ENCODE assay signal across 1 cellular context in the genomic region with DNA sequence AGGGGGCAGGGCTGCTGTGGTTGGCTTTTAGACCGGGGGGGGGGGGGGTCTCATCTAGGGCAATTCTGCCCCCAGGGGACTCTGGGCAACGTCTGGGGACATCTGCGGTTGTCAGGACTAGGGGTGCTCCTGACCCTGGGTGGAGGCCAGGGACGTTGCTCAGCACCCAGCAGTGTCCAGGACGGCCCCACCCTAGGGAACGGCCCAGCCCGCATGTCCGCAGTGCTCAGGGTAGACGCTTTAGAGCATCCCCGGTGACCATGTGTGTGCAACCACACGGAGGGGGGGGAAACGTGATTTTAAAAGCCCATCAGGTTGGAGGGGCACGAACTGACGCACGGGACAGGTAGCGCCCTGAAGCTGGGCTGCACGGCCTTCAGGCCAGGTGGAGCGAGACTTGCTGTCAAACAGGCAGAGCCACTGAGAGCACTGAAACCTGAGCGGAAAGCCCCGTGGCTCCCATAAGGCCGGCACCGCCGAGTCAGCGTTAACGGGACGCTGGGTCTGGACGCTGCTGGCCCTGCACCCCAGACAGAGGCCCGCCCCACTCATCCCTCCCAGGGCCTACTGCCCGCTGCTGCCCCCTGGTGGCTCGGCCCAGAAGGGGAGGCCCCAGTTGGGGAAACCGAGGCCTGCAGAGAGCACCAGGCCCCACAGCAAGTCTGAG.
TF ChIP-seq lines count a peak whose summit lies in the region.

No MANE protein-coding gene starts in this region.

TF ChIP-seq in endothelial cell of umbilical vein, 7 proteins besides CTCF, POLR2A, EP300 and RAD21:
- TF ChIP-seq FOS (IDR thresholded peaks at IDR 0.05; ENCODE audit: borderline replicate concordance, insufficient read depth, low read length), result no peak
- TF ChIP-seq POLR2AphosphoS5 (IDR thresholded peaks at IDR 0.05; ENCODE audit: insufficient read depth, low read depth, low read length), result no peak
- TF ChIP-seq EZH2 (IDR thresholded peaks at IDR 0.05; ENCODE audit: borderline replicate concordance, low read depth, low read length, severe bottlenecking), result no peak
- TF ChIP-seq GATA2 (IDR thresholded peaks at IDR 0.05; ENCODE audit: insufficient read depth, insufficient read length, low read depth, low read length), result no peak
- TF ChIP-seq, protein P1, sequence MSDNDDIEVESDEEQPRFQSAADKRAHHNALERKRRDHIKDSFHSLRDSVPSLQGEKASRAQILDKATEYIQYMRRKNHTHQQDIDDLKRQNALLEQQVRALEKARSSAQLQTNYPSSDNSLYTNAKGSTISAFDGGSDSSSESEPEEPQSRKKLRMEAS (IDR thresholded peaks at IDR 0.05; ENCODE audit: insufficient read depth, insufficient read length), result no peak
- no peak for TF ChIP-seq MYC (IDR thresholded peaks at IDR 0.05; ENCODE audit: low read depth, low read length)
- no peak for TF ChIP-seq JUN (IDR thresholded peaks at IDR 0.05; ENCODE audit: borderline replicate concordance, insufficient read depth, insufficient read length, low read depth)
